In the genomic region with DNA sequence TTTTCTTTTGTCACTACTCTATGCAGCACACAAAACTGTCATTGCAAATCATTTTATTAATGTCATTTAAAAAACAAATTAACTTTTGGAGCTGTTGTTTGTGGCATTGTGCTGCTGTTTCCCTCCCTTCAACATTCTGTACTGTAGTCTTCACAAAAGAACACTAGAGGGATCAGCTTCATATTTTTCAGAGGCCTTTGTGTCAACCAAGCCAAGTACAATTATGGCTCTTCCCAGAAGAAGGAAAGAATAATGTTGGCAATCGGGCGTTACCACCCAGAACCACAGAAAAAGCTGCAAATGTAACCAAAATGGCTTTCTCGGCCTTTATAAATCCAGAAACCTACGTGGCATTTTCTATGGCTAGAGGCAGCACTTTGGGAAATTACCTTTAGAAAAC, we compare ENCODE assay signal across 8 cellular contexts.
DNase-seq lines count a peak whose midpoint lies in the region; ATAC-seq and TF ChIP-seq lines count a peak whose summit lies in the region.

No MANE protein-coding gene starts in this region.

- TF ChIP-seq CTCF in osteocyte (IDR thresholded peaks at IDR 0.05) = peak; percentile 81

- ATAC-seq in GM21576 (IDR thresholded peaks at IDR 0.05; ENCODE audit: unreplicated experiment) (no peak), GM21619 (IDR thresholded peaks at IDR 0.05; ENCODE audit: unreplicated experiment) (no peak), HG03432 (IDR thresholded peaks at IDR 0.05; ENCODE audit: unreplicated experiment) (no peak)

- no peaks in the 10 kb centered on the region for H3K27me3 Mint-ChIP-seq in osteocyte (ENCODE audit: unreplicated experiment)

- H3K9me3 Mint-ChIP-seq in osteocyte (ENCODE audit: unreplicated experiment) = no peaks in the 10 kb centered on the region

- peaks cover 66% of the 10 kb centered on the region for H3K4me1 Mint-ChIP-seq in osteocyte (ENCODE audit: unreplicated experiment)

- no peaks in the 10 kb centered on the region for H3K36me3 Mint-ChIP-seq in osteocyte (ENCODE audit: unreplicated experiment)

- peak overlapping the region; percentile 95 for H3K27ac Mint-ChIP-seq in osteocyte (ENCODE audit: unreplicated experiment)

- H3K4me3 Mint-ChIP-seq in osteocyte (ENCODE audit: unreplicated experiment) = peak overlapping the region; percentile 62

- peak; percentile 26 for DNase-seq in Caki2 (ENCODE audit: low read depth)
- peak; percentile 32 for DNase-seq in NCI-H460 (ENCODE audit: extremely low read depth, low read depth)
- DNase-seq in epidermal melanocyte (ENCODE audit: insufficient read length, low spot score) = peak; percentile 54
- DNase-seq in osteocyte (ENCODE audit: extremely low spot score, unreplicated experiment) = no peak
- no peak for DNase-seq in Ammon's horn (ENCODE audit: low spot score)

- in situ Hi-C loops in Caki2 (cut with HindIII; ENCODE audit: low pct_unique_long_range_greater_than_20kb, low sequenced_read_pairs) = no loop called here

Comparison
In these comparisons a context has a peak if more than half of its experiments do, and no peak if none do; other contexts are left out.
1. DNase-seq: peak in Caki2 (single experiment), NCI-H460 (single experiment) and epidermal melanocyte (single experiment); none in osteocyte (single experiment) and Ammon's horn (single experiment).